21 cellular contexts compared by ENCODE assay signal in genomic region chr18:59048378-59048777, GRCh38.
A peak's percentile ranks its signal among the peaks of the same experiment; 100 is the strongest.
DNase-seq lines count a peak whose midpoint lies in the region; ATAC-seq, FAIRE-seq and TF ChIP-seq lines count a peak whose summit lies in the region.
"Had no signal": no experiment of that assay in that cellular context is flagged by ENCODE, and none has a peak within 500 bp of the region (broad histone marks: within the 10 kb centered on the region; RNA-seq: fewer than 3 reads in every experiment).

No MANE protein-coding gene starts in this region.

- H3K9me3 Mint-ChIP-seq in astrocyte (ENCODE audit: unreplicated experiment) = peaks cover 6% of the 10 kb centered on the region
- H3K9me3 Mint-ChIP-seq: CD8-positive, alpha-beta T cell had no signal

- H3K56ac ChIP-seq in mesendoderm (ENCODE audit: low read length) = peak overlapping the region; percentile 27

- H3K27me3 ChIP-seq in astrocyte (ENCODE audit: insufficient read depth, low read length) (no peaks in the 10 kb centered on the region), mesendoderm (ENCODE audit: insufficient read depth, low read length, poor library complexity) (no peaks in the 10 kb centered on the region)
- H3K27me3 ChIP-seq: BLaER1 had no signal

- peak overlapping the region; percentile 26 for H2AFZ ChIP-seq in astrocyte (ENCODE audit: low read depth, low read length)

- no peaks in the 10 kb centered on the region for H4K20me1 ChIP-seq in astrocyte (ENCODE audit: insufficient read depth, low read length)
- H4K20me1 ChIP-seq: BLaER1 had no signal

- H4K5ac ChIP-seq in mesendoderm (ENCODE audit: low read length) = no peak overlapping the region

- H3K36me3 ChIP-seq in astrocyte (ENCODE audit: insufficient read depth, low read length) = no peaks in the 10 kb centered on the region
- no peaks in the 10 kb centered on the region for H3K36me3 ChIP-seq in mesendoderm (ENCODE audit: control insufficient read depth, insufficient read depth, low read length)
- H3K36me3 ChIP-seq: BLaER1 had no signal

- H3K23ac ChIP-seq in mesendoderm (ENCODE audit: low read length) = no peak overlapping the region

- no peak overlapping the region for H2AK5ac ChIP-seq in mesendoderm (ENCODE audit: low read length)

- no peak overlapping the region for H3K27ac ChIP-seq in astrocyte (ENCODE audit: low read depth, low read length)
- H3K27ac ChIP-seq in mesendoderm (ENCODE audit: low read depth, low read length) = no peak overlapping the region
- H3K27ac ChIP-seq: BLaER1, HL-60 had no signal

- H3K4me1 Mint-ChIP-seq in astrocyte (ENCODE audit: low read depth, unreplicated experiment) = peaks cover 5% of the 10 kb centered on the region

- H3K27ac Mint-ChIP-seq in astrocyte (ENCODE audit: unreplicated experiment) = no peak overlapping the region
- H3K27ac Mint-ChIP-seq: CD8-positive, alpha-beta T cell; IgD-negative memory B cell had no signal

- H3K4me3 ChIP-seq in astrocyte (ENCODE audit: insufficient read depth, low read depth, low read length) (no peak overlapping the region), mesendoderm (ENCODE audit: low read length) (no peak overlapping the region)
- H3K4me3 ChIP-seq: BLaER1 had no signal

- FAIRE-seq in astrocyte (lab: Jason Lieb, UNC) (no peak), GM12891 (lab: Jason Lieb, UNC) (no peak)
- FAIRE-seq: HTR-8/SVneo had no signal

- no peak overlapping the region for H2BK120ac ChIP-seq in mesendoderm (ENCODE audit: low read depth, low read length)

- TF ChIP-seq POLR2A in GM12891 (IDR thresholded peaks at IDR 0.05; ENCODE audit: low read depth, low read length) (no peak), erythroblast (IDR thresholded peaks at IDR 0.05; ENCODE audit: low read length) (no peak)

- no CpG with 5 or more reads among the region's 7 CpGs for WGBS in mesendoderm (ENCODE audit: extremely low coverage, insufficient coverage, low lambda C conversion rate)

- H2BK5ac ChIP-seq in mesendoderm (ENCODE audit: low read length) = no peak overlapping the region

- peaks cover 4% of the 10 kb centered on the region for H3K36me3 Mint-ChIP-seq in astrocyte (ENCODE audit: low read depth, unreplicated experiment)
- H3K36me3 Mint-ChIP-seq: CD8-positive, alpha-beta T cell had no signal

- H3K27me3 Mint-ChIP-seq in astrocyte (ENCODE audit: low read depth, unreplicated experiment) = peaks cover 32% of the 10 kb centered on the region
- H3K27me3 Mint-ChIP-seq: IgD-negative memory B cell had no signal

- H3K4me2 ChIP-seq in astrocyte (ENCODE audit: low read length) (no peak overlapping the region), mesendoderm (ENCODE audit: low read length) (no peak overlapping the region)
- H3K4me2 ChIP-seq: BLaER1 had no signal

- H3K9ac ChIP-seq in astrocyte (ENCODE audit: low read length) (no peak overlapping the region), mesendoderm (ENCODE audit: low read length) (no peak overlapping the region)
- H3K9ac ChIP-seq: BLaER1 had no signal

- H3K9me3 ChIP-seq in astrocyte (ENCODE audit: insufficient read depth, low read depth, low read length) = no peaks in the 10 kb centered on the region
- H3K9me3 ChIP-seq: BLaER1 had no signal

- no peak overlapping the region for H3K18ac ChIP-seq in mesendoderm (ENCODE audit: low read length)

- H3K4me1 ChIP-seq in astrocyte (ENCODE audit: insufficient read depth, low read length) (no peaks in the 10 kb centered on the region), mesendoderm (ENCODE audit: control insufficient read depth, low read depth, low read length) (peaks cover 6% of the 10 kb centered on the region)

- no peak overlapping the region for H3K4ac ChIP-seq in mesendoderm (ENCODE audit: low read depth, low read length)

- DNase-seq in NCI-H82 (lab: John Stamatoyannopoulos, UW) (peak; percentile 31), NCI-H82 treated with DMSO at 0.1 percent for 48 hours (lab: John Stamatoyannopoulos, UW; ENCODE audit: unreplicated experiment) (no peak), astrocyte (ENCODE audit: low read depth) (no peak), mesendoderm (peak; percentile 23), D341Med (ENCODE audit: low spot score) (no peak), GM12891 (ENCODE audit: insufficient read length, low spot score) (no peak), erythroblast (lab: John Stamatoyannopoulos, UW) (no peak)
- DNase-seq: 8988T; CD8-positive, alpha-beta T cell; GF-D8; Kasumi-1; NCI-H187; NCI-H345; PC-3; SW 1271 had no signal

- ATAC-seq in GM19351 (IDR thresholded peaks at IDR 0.05; ENCODE audit: unreplicated experiment) = no peak
- ATAC-seq: CD8-positive, alpha-beta T cell; HCT116; PC-3 had no signal

- H3K79me2 ChIP-seq in astrocyte (ENCODE audit: insufficient read depth, low read length) (no peaks in the 10 kb centered on the region), mesendoderm (ENCODE audit: control insufficient read depth, insufficient read depth, low read length) (no peaks in the 10 kb centered on the region)

- H3K79me1 ChIP-seq in mesendoderm (ENCODE audit: low read length) = no peaks in the 10 kb centered on the region

- no peak overlapping the region for H2BK15ac ChIP-seq in mesendoderm (replicated peaks; ENCODE audit: low read depth)

- H3K4me3 Mint-ChIP-seq in astrocyte (ENCODE audit: unreplicated experiment) = no peak overlapping the region
- H3K4me3 Mint-ChIP-seq: CD8-positive, alpha-beta T cell; IgD-negative memory B cell had no signal

- H4K8ac ChIP-seq in mesendoderm (ENCODE audit: low read depth, low read length) = no peak overlapping the region

- no peak for TF ChIP-seq CTCF in astrocyte (IDR thresholded peaks at IDR 0.05; ENCODE audit: insufficient read depth, low read depth, low read length)

TF ChIP-seq in GM12891, 5 proteins besides CTCF, POLR2A, EP300 and RAD21:
- TF ChIP-seq POLR2AphosphoS5 (IDR thresholded peaks at IDR 0.05; ENCODE audit: low read depth, low read length) (no peak), POU2F2 (IDR thresholded peaks at IDR 0.05; ENCODE audit: low read depth, low read length) (no peak), TAF1 (IDR thresholded peaks at IDR 0.05; ENCODE audit: low read depth, low read length) (no peak), SPI1 (IDR thresholded peaks at IDR 0.05; ENCODE audit: low read depth, low read length) (no peak), PAX5 (IDR thresholded peaks at IDR 0.05; ENCODE audit: insufficient read depth, low read length, severe bottlenecking) (no peak)
TF ChIP-seq in GM12891: peak in this region for 0.

Comparison
In these comparisons a context has a peak if more than half of its experiments do, and no peak if none do; other contexts are left out.
1. DNase-seq: peak in NCI-H82 (single experiment) and mesendoderm (single experiment); none in NCI-H82 treated with DMSO at 0.1 percent for 48 hours (single experiment), astrocyte (single experiment), D341Med (single experiment), GM12891 (single experiment) and erythroblast (0 of 2).